Comparison of ENCODE assay signal across 14 cellular contexts in genomic region chr5:72009280-72009679, GRCh38.
"Had no signal": no experiment of that assay in that cellular context is flagged by ENCODE, and none has a peak within 500 bp of the region (broad histone marks: within the 10 kb centered on the region; RNA-seq: fewer than 3 reads in every experiment).

No MANE protein-coding gene starts in this region.

- H3K27ac ChIP-seq: ascending aorta, dorsolateral prefrontal cortex, left ventricle myocardium inferior, psoas muscle, right lobe of liver, stomach, thoracic aorta, upper lobe of right lung had no signal

- H3K4me1 Mint-ChIP-seq: activated naive CD8-positive, alpha-beta T cell treated with anti-CD3 and anti-CD28 coated beads, Interleukin-2, amount 10 ng/mL, durations not matched to agents 7 days and 5 days; natural killer cell had no signal

- ATAC-seq: natural killer cell, psoas muscle, upper lobe of right lung had no signal

- H3K36me3 Mint-ChIP-seq: activated naive CD8-positive, alpha-beta T cell treated with anti-CD3 and anti-CD28 coated beads, Interleukin-2, amount 10 ng/mL, durations not matched to agents 7 days and 5 days; natural killer cell had no signal

- H3K27ac Mint-ChIP-seq: activated naive CD8-positive, alpha-beta T cell treated with anti-CD3 and anti-CD28 coated beads, Interleukin-2, amount 10 ng/mL, durations not matched to agents 7 days and 5 days; natural killer cell had no signal

- H3K9me3 Mint-ChIP-seq: activated naive CD8-positive, alpha-beta T cell treated with anti-CD3 and anti-CD28 coated beads, Interleukin-2, amount 10 ng/mL, durations not matched to agents 7 days and 5 days; natural killer cell had no signal

- H3K4me1 ChIP-seq: ascending aorta, left ventricle myocardium inferior, psoas muscle, right lobe of liver, upper lobe of right lung had no signal

- H3K27me3 ChIP-seq: ascending aorta, dorsolateral prefrontal cortex, right lobe of liver, upper lobe of right lung had no signal

- H3K36me3 ChIP-seq: ascending aorta, left ventricle myocardium inferior, right lobe of liver, stomach, thoracic aorta, upper lobe of right lung had no signal

- H3K4me3 Mint-ChIP-seq: activated naive CD8-positive, alpha-beta T cell treated with anti-CD3 and anti-CD28 coated beads, Interleukin-2, amount 10 ng/mL, durations not matched to agents 7 days and 5 days; natural killer cell had no signal

- DNase-seq: activated CD4-positive, alpha-beta T cell treated with anti-CD3 and anti-CD28 coated beads, Interleukin-2, amount 50 U/mL, for 1 hour; activated naive CD4-positive, alpha-beta T cell; activated naive CD8-positive, alpha-beta T cell treated with anti-CD3 and anti-CD28 coated beads, Interleukin-2, amount 10 ng/mL, durations not matched to agents 7 days and 5 days; dorsolateral prefrontal cortex; left ventricle myocardium inferior; natural killer cell; psoas muscle; right lobe of liver; stimulated activated CD4-positive, alpha-beta T cell treated with anti-CD3 and anti-CD28 coated beads, Interleukin-1b, Interleukin-23, amount 100 ng/mL, for 48 hours; stomach; SW 1271; upper lobe of right lung had no signal

- H3K9me3 ChIP-seq: ascending aorta, left ventricle myocardium inferior, psoas muscle, right lobe of liver, stomach, thoracic aorta, upper lobe of right lung had no signal

- H3K4me3 ChIP-seq: ascending aorta, dorsolateral prefrontal cortex, left ventricle myocardium inferior, psoas muscle, right lobe of liver, stomach, thoracic aorta, upper lobe of right lung had no signal
